ENCODE assay signal across 29 cellular contexts in genomic region chr7:2331707-2332106, GRCh38.
"Had no signal": no experiment of that assay in that cellular context is flagged by ENCODE, and none has a peak within 500 bp of the region (broad histone marks: within the 10 kb centered on the region; RNA-seq: fewer than 3 reads in every experiment).

No MANE protein-coding gene starts in this region.

- FAIRE-seq: urothelium cell line had no signal

- H3K27me3 ChIP-seq: stomach, suprapubic skin, testis, thyroid gland, tibial artery, tibial nerve, transverse colon, upper lobe of left lung, upper lobe of right lung, uterus, vagina had no signal

- H3K9me3 Mint-ChIP-seq: stimulated activated effector memory CD8-positive, alpha-beta T cell treated with anti-CD3 and anti-CD28 coated beads, Interleukin-12 subunit alpha, Interleukin-12 subunit beta, amount 100 ng/mL, for 72 hours; stimulated activated memory B cell treated with anti-CD40 and anti-IgM and Interleukin-4, amounts not matched to agents 10 μg/mL and 1 μg/mL and 100 μg/mL, for 72 hours; stimulated activated naive B cell treated with anti-CD40 and anti-IgM and Interleukin-4, amounts not matched to agents 10 μg/mL and 1 μg/mL and 100 μg/mL, for 72 hours; stimulated activated naive CD8-positive, alpha-beta T cell treated with anti-CD3 and anti-CD28 coated beads, Interleukin-15, amount 100 ng/mL, for 72 hours; stimulated activated naive CD8-positive, alpha-beta T cell treated with anti-CD3 and anti-CD28 coated beads, Interleukin-15, Interleukin-2, amounts not matched to agents 100 ng/mL and 50 ng/mL, for 24 hours; type B pancreatic cell had no signal

- H3K4me1 ChIP-seq: stomach, suprapubic skin, testis, thyroid gland, tibial artery, tibial nerve, transverse colon, upper lobe of left lung, upper lobe of right lung, uterus, vagina had no signal

- H3K4me3 ChIP-seq: stomach, suprapubic skin, testis, thoracic aorta, thyroid gland, tibial artery, tibial nerve, transverse colon, upper lobe of left lung, upper lobe of right lung, uterus, vagina had no signal

- H3K9me3 ChIP-seq: stomach, suprapubic skin, testis, thoracic aorta, thyroid gland, tibial artery, tibial nerve, transverse colon, upper lobe of left lung, upper lobe of right lung, uterus, vagina had no signal

- H3K36me3 Mint-ChIP-seq: stimulated activated effector memory CD8-positive, alpha-beta T cell treated with anti-CD3 and anti-CD28 coated beads, Interleukin-12 subunit alpha, Interleukin-12 subunit beta, amount 100 ng/mL, for 72 hours; stimulated activated memory B cell treated with anti-CD40 and anti-IgM and Interleukin-4, amounts not matched to agents 10 μg/mL and 1 μg/mL and 100 μg/mL, for 72 hours; type B pancreatic cell had no signal

- H3K36me3 ChIP-seq: suprapubic skin, thoracic aorta, thyroid gland, tibial artery, transverse colon, upper lobe of left lung, upper lobe of right lung, uterus, vagina had no signal

- H3K27ac ChIP-seq: stomach, suprapubic skin, testis, thoracic aorta, thyroid gland, tibial artery, tibial nerve, transverse colon, upper lobe of left lung, upper lobe of right lung, uterus, vagina had no signal

- H3K4me3 Mint-ChIP-seq: stimulated activated effector memory CD8-positive, alpha-beta T cell treated with anti-CD3 and anti-CD28 coated beads, Interleukin-12 subunit alpha, Interleukin-12 subunit beta, amount 100 ng/mL, for 72 hours; stimulated activated memory B cell treated with anti-CD40 and anti-IgM and Interleukin-4, amounts not matched to agents 10 μg/mL and 1 μg/mL and 100 μg/mL, for 72 hours; stimulated activated naive B cell treated with anti-CD40 and anti-IgM and Interleukin-4, amounts not matched to agents 10 μg/mL and 1 μg/mL and 100 μg/mL, for 72 hours; stimulated activated naive CD8-positive, alpha-beta T cell treated with anti-CD3 and anti-CD28 coated beads, Interleukin-15, amount 100 ng/mL, for 72 hours; stimulated activated naive CD8-positive, alpha-beta T cell treated with anti-CD3 and anti-CD28 coated beads, Interleukin-15, Interleukin-2, amounts not matched to agents 100 ng/mL and 50 ng/mL, for 24 hours; type B pancreatic cell had no signal

- H3K27me3 Mint-ChIP-seq: stimulated activated memory B cell treated with anti-CD40 and anti-IgM and Interleukin-4, amounts not matched to agents 10 μg/mL and 1 μg/mL and 100 μg/mL, for 72 hours; stimulated activated naive B cell treated with anti-CD40 and anti-IgM and Interleukin-4, amounts not matched to agents 10 μg/mL and 1 μg/mL and 100 μg/mL, for 72 hours; stimulated activated naive CD8-positive, alpha-beta T cell treated with anti-CD3 and anti-CD28 coated beads, Interleukin-15, amount 100 ng/mL, for 72 hours; stimulated activated naive CD8-positive, alpha-beta T cell treated with anti-CD3 and anti-CD28 coated beads, Interleukin-15, Interleukin-2, amounts not matched to agents 100 ng/mL and 50 ng/mL, for 24 hours; type B pancreatic cell had no signal

- ATAC-seq: stimulated activated effector memory CD8-positive, alpha-beta T cell treated with anti-CD3 and anti-CD28 coated beads, Interleukin-12 subunit alpha, Interleukin-12 subunit beta, amount 100 ng/mL, for 72 hours; stimulated activated memory B cell treated with anti-CD40 and anti-IgM and Interleukin-4, amounts not matched to agents 10 μg/mL and 1 μg/mL and 100 μg/mL, for 72 hours; stimulated activated naive B cell treated with anti-CD40 and anti-IgM and Interleukin-4, amounts not matched to agents 10 μg/mL and 1 μg/mL and 100 μg/mL, for 72 hours; stimulated activated naive CD8-positive, alpha-beta T cell treated with anti-CD3 and anti-CD28 coated beads, Interleukin-15, amount 100 ng/mL, for 72 hours; stimulated activated naive CD8-positive, alpha-beta T cell treated with anti-CD3 and anti-CD28 coated beads, Interleukin-15, Interleukin-2, amounts not matched to agents 100 U/mL and 50 U/mL, for 24 hours; upper lobe of right lung had no signal

- H3K4me1 Mint-ChIP-seq: stimulated activated effector memory CD8-positive, alpha-beta T cell treated with anti-CD3 and anti-CD28 coated beads, Interleukin-12 subunit alpha, Interleukin-12 subunit beta, amount 100 ng/mL, for 72 hours; stimulated activated memory B cell treated with anti-CD40 and anti-IgM and Interleukin-4, amounts not matched to agents 10 μg/mL and 1 μg/mL and 100 μg/mL, for 72 hours; stimulated activated naive B cell treated with anti-CD40 and anti-IgM and Interleukin-4, amounts not matched to agents 10 μg/mL and 1 μg/mL and 100 μg/mL, for 72 hours; stimulated activated naive CD8-positive, alpha-beta T cell treated with anti-CD3 and anti-CD28 coated beads, Interleukin-15, amount 100 ng/mL, for 72 hours had no signal

- DNase-seq: stimulated activated CD4-positive, alpha-beta T cell treated with anti-CD3 and anti-CD28 coated beads, Interleukin-2, amount 100 ng/mL, for 48 hours; stimulated activated CD4-positive, alpha-beta T cell treated with anti-CD3 and anti-CD28 coated beads, Interleukin-4, amount 100 ng/mL, for 1 hour; stimulated activated CD4-positive, alpha-beta T cell treated with anti-CD3 and anti-CD28 coated beads, Interleukin-4, amount 100 ng/mL, for 24 hours; stimulated activated CD4-positive, alpha-beta T cell treated with anti-CD3 and anti-CD28 coated beads, Interleukin-4, amount 100 ng/mL, for 4 hours; stimulated activated CD8-positive, alpha-beta memory T cell treated with anti-CD3 and anti-CD28 coated beads, Interleukin-4, amount 100 ng/mL, for 48 hours; stimulated activated naive B cell treated with anti-CD40 and anti-IgM and Interleukin-4, amounts not matched to agents 10 μg/mL and 1 μg/mL and 100 μg/mL, for 72 hours; stimulated activated naive CD4-positive, alpha-beta T cell; stimulated activated naive CD4-positive, alpha-beta T cell treated with Interleukin-2 at 50 U/mL for 16 hours; stimulated activated naive CD8-positive, alpha-beta T cell treated with anti-CD3 and anti-CD28 coated beads, Interleukin-15, amount 100 ng/mL, for 72 hours; stimulated activated naive CD8-positive, alpha-beta T cell treated with anti-CD3 and anti-CD28 coated beads, Interleukin-15, Interleukin-2, amounts not matched to agents 100 U/mL and 50 U/mL, for 24 hours; stomach; substantia nigra; testis; thyroid gland; tibial artery; transverse colon; trophoblast cell; upper lobe of left lung; upper lobe of right lung; uterus had no signal

- H3K27ac Mint-ChIP-seq: stimulated activated memory B cell treated with anti-CD40 and anti-IgM and Interleukin-4, amounts not matched to agents 10 μg/mL and 1 μg/mL and 100 μg/mL, for 72 hours; stimulated activated naive B cell treated with anti-CD40 and anti-IgM and Interleukin-4, amounts not matched to agents 10 μg/mL and 1 μg/mL and 100 μg/mL, for 72 hours; stimulated activated naive CD8-positive, alpha-beta T cell treated with anti-CD3 and anti-CD28 coated beads, Interleukin-15, Interleukin-2, amounts not matched to agents 100 ng/mL and 50 ng/mL, for 24 hours; type B pancreatic cell had no signal
